ENCODE assay signal across 23 cellular contexts in genomic region chr5:129392681-129393080, GRCh38.
"Had no signal": no experiment of that assay in that cellular context is flagged by ENCODE, and none has a peak within 500 bp of the region (broad histone marks: within the 10 kb centered on the region; RNA-seq: fewer than 3 reads in every experiment).

No MANE protein-coding gene starts in this region.

- H3K27me3 Mint-ChIP-seq: dendritic cell treated with granulocyte-macrophage colony-stimulating factor and Interleukin-4, amounts not matched to agents 40 ng/mL and 50 ng/mL, for 4 days; memory B cell; naive B cell had no signal

- ATAC-seq: left cardiac atrium; lower lobe of right lung; stimulated activated effector memory CD8-positive, alpha-beta T cell treated with anti-CD3 and anti-CD28 coated beads, Interleukin-12 subunit alpha, Interleukin-12 subunit beta, amount 100 ng/mL, for 72 hours; stimulated activated naive CD8-positive, alpha-beta T cell treated with anti-CD3 and anti-CD28 coated beads, Interleukin-15, Interleukin-2, amounts not matched to agents 100 U/mL and 50 U/mL, for 24 hours had no signal

- H3K4me3 ChIP-seq: hepatocyte, left ventricle myocardium inferior, lower lobe of right lung, sigmoid colon, tibial artery, upper lobe of left lung, uterus had no signal

- H3K27ac Mint-ChIP-seq: dendritic cell treated with granulocyte-macrophage colony-stimulating factor and Interleukin-4, amounts not matched to agents 40 ng/mL and 50 ng/mL, for 4 days; memory B cell; naive B cell; nephron progenitor cell; stimulated activated effector memory CD8-positive, alpha-beta T cell treated with anti-CD3 and anti-CD28 coated beads, Interleukin-12 subunit alpha, Interleukin-12 subunit beta, amount 100 ng/mL, for 72 hours had no signal

- H2AFZ ChIP-seq: hepatocyte had no signal

- H3K4me3 Mint-ChIP-seq: dendritic cell treated with granulocyte-macrophage colony-stimulating factor and Interleukin-4, amounts not matched to agents 40 ng/mL and 50 ng/mL, for 4 days; memory B cell; naive B cell; nephron progenitor cell; stimulated activated effector memory CD8-positive, alpha-beta T cell treated with anti-CD3 and anti-CD28 coated beads, Interleukin-12 subunit alpha, Interleukin-12 subunit beta, amount 100 ng/mL, for 72 hours had no signal

- H3K79me2 ChIP-seq: hepatocyte had no signal

- H3K9me3 Mint-ChIP-seq: nephron progenitor cell had no signal

- H3K27ac ChIP-seq: hepatocyte, left ventricle myocardium inferior, lower lobe of right lung, neutrophil, sigmoid colon, tibial artery, upper lobe of left lung, uterus had no signal

- DNase-seq: cerebellar nuclear complex; erythroblast; foreskin melanocyte; head of caudate nucleus; kidney; left cardiac atrium; left ventricle myocardium inferior; lower lobe of right lung; naive B cell; nephron progenitor cell; posterior cingulate gyrus; sigmoid colon; stimulated activated CD4-positive, alpha-beta T cell treated with anti-CD3 and anti-CD28 coated beads, Interleukin-4, amount 100 ng/mL, for 1 hour; stimulated activated CD8-positive, alpha-beta memory T cell treated with anti-CD3 and anti-CD28 coated beads, Interleukin-4, amount 100 ng/mL, for 48 hours; stimulated activated naive CD8-positive, alpha-beta T cell treated with anti-CD3 and anti-CD28 coated beads, Interleukin-15, Interleukin-2, amounts not matched to agents 100 U/mL and 50 U/mL, for 24 hours; tibial artery; upper lobe of left lung; uterus had no signal

- H3K27me3 ChIP-seq: hepatocyte, neutrophil, sigmoid colon, tibial artery, upper lobe of left lung, uterus had no signal

- H3K9me3 ChIP-seq: left ventricle myocardium inferior, lower lobe of right lung, neutrophil, sigmoid colon, tibial artery, upper lobe of left lung, uterus had no signal

- H3K4me2 ChIP-seq: hepatocyte had no signal

- H3K4me1 Mint-ChIP-seq: memory B cell; naive B cell; nephron progenitor cell; stimulated activated effector memory CD8-positive, alpha-beta T cell treated with anti-CD3 and anti-CD28 coated beads, Interleukin-12 subunit alpha, Interleukin-12 subunit beta, amount 100 ng/mL, for 72 hours had no signal

- H3K36me3 Mint-ChIP-seq: memory B cell; naive B cell; stimulated activated effector memory CD8-positive, alpha-beta T cell treated with anti-CD3 and anti-CD28 coated beads, Interleukin-12 subunit alpha, Interleukin-12 subunit beta, amount 100 ng/mL, for 72 hours had no signal

- H3K36me3 ChIP-seq: left ventricle myocardium inferior, lower lobe of right lung, neutrophil, sigmoid colon, tibial artery, upper lobe of left lung, uterus had no signal

- H3K4me1 ChIP-seq: left ventricle myocardium inferior, lower lobe of right lung, sigmoid colon, tibial artery, upper lobe of left lung, uterus had no signal
